Comparison of ENCODE assay signal across 11 cellular contexts in the genomic region with DNA sequence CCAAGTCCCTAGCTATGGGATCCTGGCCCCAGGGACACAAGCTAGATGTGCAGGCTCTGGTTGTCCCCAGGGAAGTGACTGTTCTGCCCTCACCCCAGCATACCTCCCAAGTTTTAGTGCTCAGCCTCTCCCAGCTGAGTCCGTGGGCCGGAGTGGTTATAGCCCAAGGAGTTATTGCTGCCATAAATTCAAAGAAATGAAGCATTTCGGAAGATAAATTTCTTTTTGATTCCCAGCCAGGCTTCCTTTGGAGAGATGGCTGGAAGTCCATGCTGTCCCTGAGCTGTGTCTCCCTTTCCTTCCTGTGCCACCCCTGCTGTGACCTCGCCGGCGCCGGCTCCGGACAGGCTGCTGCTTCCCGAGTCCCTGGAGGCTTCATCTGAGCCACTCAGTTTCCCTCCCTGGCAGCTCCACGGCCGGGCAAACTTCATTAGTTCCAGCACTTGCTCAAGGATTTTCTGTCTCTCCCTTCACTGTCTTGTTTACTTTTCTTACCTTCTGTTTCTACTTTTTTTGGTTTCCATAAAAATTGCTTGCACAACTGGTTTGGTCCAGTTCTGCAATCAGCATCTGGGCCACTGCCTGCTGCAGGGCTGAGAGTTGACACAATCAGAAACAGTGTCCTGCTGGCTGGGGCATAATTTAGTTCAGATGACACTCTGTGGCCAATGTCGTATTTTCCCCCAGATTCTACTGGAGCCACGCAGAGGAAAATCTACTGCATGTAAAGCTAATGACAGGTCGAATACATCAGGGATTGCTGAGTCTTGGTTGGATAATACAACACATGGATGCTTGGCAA.
DNase-seq lines count a peak whose midpoint lies in the region; ATAC-seq and TF ChIP-seq lines count a peak whose summit lies in the region.
"Had no signal": no experiment of that assay in that cellular context is flagged by ENCODE, and none has a peak within 500 bp of the region (broad histone marks: within the 10 kb centered on the region; RNA-seq: fewer than 3 reads in every experiment).

No MANE protein-coding gene starts in this region.

- TF ChIP-seq CTCF in GM13976 (IDR thresholded peaks at IDR 0.05; ENCODE audit: borderline replicate concordance, control extremely low read depth, extremely low read depth, insufficient read depth, missing control alignments) (no peak), suprapubic skin (IDR thresholded peaks at IDR 0.05) (no peak), RWPE1 (conservative IDR thresholded peaks at IDR 0.05; ENCODE audit: low read depth) (no peak)

- WGBS in suprapubic skin = 45% methylated on average over 14 of the region's 14 CpGs

- POLR2A ChIA-PET in RWPE1 (lab: Yijun Ruan, JAX; ENCODE audit: low non-redundant PET) = no interaction called here

- ATAC-seq in left lobe of liver = peak; percentile 62
- ATAC-seq in GM21423 (IDR thresholded peaks at IDR 0.05; ENCODE audit: unreplicated experiment) = no peak
- ATAC-seq: natural killer cell treated with Interleukin-12 subunit alpha and Interleukin-12 subunit beta and Interleukin-15 and Interleukin-18, amount 100 ng/mL, for 72 hours had no signal

- DNase-seq in GM13976 (ENCODE audit: low spot score) = peak; percentile 18
- peak; percentile 7 for DNase-seq in adipocyte (ENCODE audit: low read depth)
- peak; percentile 44 for DNase-seq in left lobe of liver (ENCODE audit: low spot score)
- peak; percentile 43 to 73 for DNase-seq in suprapubic skin (ENCODE audit: low spot score in 2 of 2)
- DNase-seq in RWPE1 (ENCODE audit: low spot score) = no peak
- DNase-seq in HT-29 (ENCODE audit: low spot score) = no peak
- DNase-seq: HFFc6; KG1; stimulated activated CD4-positive, alpha-beta T cell treated with anti-CD3 and anti-CD28 coated beads, Interleukin-4, amount 100 ng/mL, for 1 hour had no signal

- peaks cover 34% of the 10 kb centered on the region for H3K27me3 ChIP-seq in adipocyte (replicated peaks; ENCODE audit: control insufficient read depth, insufficient read depth, low read length)
- H3K27me3 ChIP-seq in suprapubic skin = peaks cover 4% of the 10 kb centered on the region

- TF ChIP-seq POLR2A in suprapubic skin (IDR thresholded peaks at IDR 0.05) = no peak

- CTCF ChIA-PET in RWPE1 (lab: Yijun Ruan, JAX) = no interaction called here

- H3K9me3 ChIP-seq in adipocyte (ENCODE audit: control insufficient read depth, low read length) (no peaks in the 10 kb centered on the region), suprapubic skin (no peaks in the 10 kb centered on the region)

- H3K4me3 ChIP-seq in adipocyte (ENCODE audit: low read length) (peak overlapping the region; percentile 28), suprapubic skin (no peak overlapping the region)

- TF ChIP-seq EP300 in suprapubic skin (IDR thresholded peaks at IDR 0.05) = no peak

- no peak overlapping the region for H3K27ac ChIP-seq in suprapubic skin
- no peak overlapping the region for H3K27ac ChIP-seq in RWPE1

- in situ Hi-C loops in GM13976 (cut with MboI; ENCODE audit: low sequenced_read_pairs, unreplicated experiment) = no loop called here

- no peaks in the 10 kb centered on the region for H3K36me3 ChIP-seq in adipocyte (ENCODE audit: control insufficient read depth, insufficient read depth, low read length, severe bottlenecking)
- no peaks in the 10 kb centered on the region for H3K36me3 ChIP-seq in suprapubic skin

- H3K4me1 ChIP-seq in adipocyte (ENCODE audit: control insufficient read depth, insufficient read depth, low read length) (peaks cover 22% of the 10 kb centered on the region), suprapubic skin (no peaks in the 10 kb centered on the region)

- peak overlapping the region; percentile 28 for H3K9ac ChIP-seq in adipocyte (ENCODE audit: low read length)

Comparison
In these comparisons a context has a peak if more than half of its experiments do, and no peak if none do; other contexts are left out.
1. DNase-seq: peak in GM13976 (single experiment), adipocyte (single experiment), left lobe of liver (single experiment) and suprapubic skin (2 of 2); none in RWPE1 (single experiment) and HT-29 (single experiment).